In genomic region chr1:153958111-153958960, GRCh38 we compare ENCODE assay signal across 8 cellular contexts. TPM values are rescaled to one million over a fixed set of nuclear protein-coding genes. Genes with fewer than 3 reads are reported as not detected.
DNase-seq lines count a peak whose midpoint lies in the region; ATAC-seq and TF ChIP-seq lines count a peak whose summit lies in the region.

CRTC2 (minus strand) TSS chr1:153958612; CDS start chr1:153958497, 115 bp downstream.

- peak within 1 kb of the TSS; percentile 99 for H3K27ac Mint-ChIP-seq in nephron progenitor cell
- peak within 1 kb of the TSS; percentile 96 for H3K27ac Mint-ChIP-seq in stimulated activated naive CD8-positive, alpha-beta T cell treated with anti-CD3 and anti-CD28 coated beads, Interleukin-15, amount 100 ng/mL, for 72 hours

- H3K4me1 Mint-ChIP-seq in nephron progenitor cell: peaks cover 73% of the 10 kb centered on the region
- H3K4me1 Mint-ChIP-seq in stimulated activated naive CD8-positive, alpha-beta T cell treated with anti-CD3 and anti-CD28 coated beads, Interleukin-15, amount 100 ng/mL, for 72 hours: peaks cover 70% of the 10 kb centered on the region

- H3K9me2 ChIP-seq in MM.1S (replicated peaks; ENCODE audit: insufficient read depth, low read length): no peaks in the 10 kb centered on the region

- H3K36me3 ChIP-seq in MM.1S (replicated peaks; ENCODE audit: insufficient read depth, low read length): no peaks in the 10 kb centered on the region

- in situ Hi-C loops in G401 (cut with HindIII; ENCODE audit: low sequenced_read_pairs): no loop called here

- H3K4me3 ChIP-seq in MM.1S (ENCODE audit: low read length): peak within 1 kb of the TSS; percentile 90

- H3K9me3 ChIP-seq in MM.1S (replicated peaks; ENCODE audit: insufficient read depth, low read length): no peaks in the 10 kb centered on the region

- no peaks in the 10 kb centered on the region for H3K27me3 ChIP-seq in MM.1S (replicated peaks; ENCODE audit: insufficient read depth, low read length)

- peak within 1 kb of the TSS; percentile 83 for H2AFZ ChIP-seq in MM.1S (ENCODE audit: low read length)

- H3K79me2 ChIP-seq in MM.1S (ENCODE audit: low read length): peaks cover 70% of the 10 kb centered on the region

- H3K36me3 Mint-ChIP-seq in nephron progenitor cell (ENCODE audit: low read depth): peaks cover 23% of the 10 kb centered on the region

- peak; percentile 99 for DNase-seq in G401 (ENCODE audit: low spot score)
- peak; percentile 99 for DNase-seq in HCEC 1CT
- DNase-seq in MM.1S: peak; percentile 100
- peak; percentile 99 for DNase-seq in SIG-M5 (lab: John Stamatoyannopoulos, UW)
- peak; percentile 74 for DNase-seq in activated gamma-delta T cell (lab: John Stamatoyannopoulos, UW)
- peak; percentile 97 for DNase-seq in fibroblast of the conjunctiva (ENCODE audit: low read depth)
- DNase-seq in nephron progenitor cell: peak; percentile 98
- peak; percentile 92 to 97 for DNase-seq in stimulated activated naive CD8-positive, alpha-beta T cell treated with anti-CD3 and anti-CD28 coated beads, Interleukin-15, amount 100 ng/mL, for 72 hours

- ATAC-seq in stimulated activated naive CD8-positive, alpha-beta T cell treated with anti-CD3 and anti-CD28 coated beads, Interleukin-15, amount 100 ng/mL, for 72 hours: peak; percentile 91

- peak; percentile 14; the same call in 1 of the 2 replicates for TF ChIP-seq CTCF in MM.1S (IDR thresholded peaks at IDR 0.05; ENCODE audit: low read length)
- TF ChIP-seq CTCF in nephron progenitor cell (IDR thresholded peaks at IDR 0.05): no peak

- H3K9ac ChIP-seq in MM.1S (ENCODE audit: low read length): peak within 1 kb of the TSS; percentile 80

- H3K27ac ChIP-seq in MM.1S (ENCODE audit: low read length): peak within 1 kb of the TSS; percentile 52; the same call in 1 of the 2 replicates

- peak within 1 kb of the TSS; percentile 67 for H3K4me2 ChIP-seq in MM.1S (ENCODE audit: low read depth, low read length)

- H3K27me3 Mint-ChIP-seq in nephron progenitor cell (ENCODE audit: low read depth, poor library complexity): no peaks in the 10 kb centered on the region
- no peaks in the 10 kb centered on the region for H3K27me3 Mint-ChIP-seq in stimulated activated naive CD8-positive, alpha-beta T cell treated with anti-CD3 and anti-CD28 coated beads, Interleukin-15, amount 100 ng/mL, for 72 hours

- peak within 1 kb of the TSS; percentile 93 for H3K4me3 Mint-ChIP-seq in nephron progenitor cell
- peak within 1 kb of the TSS; percentile 90 to 91 for H3K4me3 Mint-ChIP-seq in stimulated activated naive CD8-positive, alpha-beta T cell treated with anti-CD3 and anti-CD28 coated beads, Interleukin-15, amount 100 ng/mL, for 72 hours

- H3K9me3 Mint-ChIP-seq in nephron progenitor cell: no peaks in the 10 kb centered on the region
- H3K9me3 Mint-ChIP-seq in stimulated activated naive CD8-positive, alpha-beta T cell treated with anti-CD3 and anti-CD28 coated beads, Interleukin-15, amount 100 ng/mL, for 72 hours: no peaks in the 10 kb centered on the region

- H4K20me1 ChIP-seq in MM.1S (ENCODE audit: insufficient read depth, low read length): no peaks in the 10 kb centered on the region

- peaks cover 31% of the 10 kb centered on the region for H3K4me1 ChIP-seq in MM.1S (ENCODE audit: low read length)

- H3F3A ChIP-seq in MM.1S (ENCODE audit: insufficient read depth, low read length): peaks cover 6% of the 10 kb centered on the region; the same call in 1 of the 2 replicates

RNA-seq across cellular contexts. Expression of gene CRTC2, which starts in this region (rescaled TPM):
- total RNA-seq in G401 (2014; rRNA removed; shearing (Covaris generic)): 3.6 and 7.2 TPM in 2 replicates

Comparison
In these comparisons a context has a peak if more than half of its experiments do, and no peak if none do; other contexts are left out.
1. Peak in every context shown above with its lines: DNase-seq, ATAC-seq, H3K4me3 ChIP-seq and H3K27ac ChIP-seq.